In the genomic region with DNA sequence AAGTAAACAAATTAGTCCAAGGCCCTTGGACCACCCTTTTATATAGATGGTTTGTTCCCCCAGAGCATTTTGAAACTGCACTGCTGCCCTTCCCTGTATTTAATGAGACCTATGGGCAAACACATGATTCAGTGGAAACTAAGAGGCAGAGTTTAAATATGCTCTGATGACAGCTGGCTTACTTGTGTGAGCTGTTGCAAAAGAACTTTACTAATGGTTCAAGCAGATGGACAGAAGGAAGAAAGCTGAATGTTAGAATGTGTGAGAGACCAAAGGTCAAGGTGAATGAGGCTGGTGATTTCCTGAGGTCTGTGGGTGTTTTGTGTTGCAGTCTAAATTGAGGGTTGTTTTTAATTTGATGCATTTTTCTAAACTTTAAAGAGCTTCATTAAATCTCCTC, we compare ENCODE assay signal across 17 cellular contexts.
"Had no signal": no experiment of that assay in that cellular context is flagged by ENCODE, and none has a peak within 500 bp of the region (broad histone marks: within the 10 kb centered on the region; RNA-seq: fewer than 3 reads in every experiment).

No MANE protein-coding gene starts in this region.

- H3K4me3 ChIP-seq: esophagus muscularis mucosa, heart left ventricle, lower lobe of right lung, neural progenitor cell, ovary, sigmoid colon, stomach, thoracic aorta had no signal

- H3K9me3 ChIP-seq: esophagus muscularis mucosa, heart left ventricle, lower lobe of right lung, ovary, stomach, thoracic aorta had no signal

- H3K27me3 Mint-ChIP-seq: activated CD4-positive, alpha-beta memory T cell treated with anti-CD3 and anti-CD28 coated beads, Interleukin-2, amount 10 ng/mL, durations not matched to agents 7 days and 5 days; activated T-cell treated with anti-CD3 and anti-CD28 coated beads, Interleukin-2, amount 50 U/mL, for 24 hours; T-cell had no signal

- H3K36me3 ChIP-seq: esophagus muscularis mucosa, heart left ventricle, lower lobe of right lung, neural progenitor cell, ovary, sigmoid colon, stomach, thoracic aorta, WERI-Rb-1 had no signal

- H3K4me3 Mint-ChIP-seq: activated CD4-positive, alpha-beta memory T cell treated with anti-CD3 and anti-CD28 coated beads, Interleukin-2, amount 10 ng/mL, durations not matched to agents 7 days and 5 days; activated T-cell treated with anti-CD3 and anti-CD28 coated beads, Interleukin-2, amount 50 U/mL, for 24 hours; neural progenitor cell; T-cell had no signal

- H3K9me3 Mint-ChIP-seq: activated CD4-positive, alpha-beta memory T cell treated with anti-CD3 and anti-CD28 coated beads, Interleukin-2, amount 10 ng/mL, durations not matched to agents 7 days and 5 days; activated T-cell treated with anti-CD3 and anti-CD28 coated beads, Interleukin-2, amount 50 U/mL, for 24 hours; neural progenitor cell; T-cell had no signal

- ATAC-seq: heart left ventricle, lower lobe of right lung, T-cell had no signal

- H3K36me3 Mint-ChIP-seq: neural progenitor cell, T-cell had no signal

- H3K27me3 ChIP-seq: esophagus muscularis mucosa, heart left ventricle, neural progenitor cell, ovary, sigmoid colon, stomach had no signal

- H3K27ac Mint-ChIP-seq: activated CD4-positive, alpha-beta memory T cell treated with anti-CD3 and anti-CD28 coated beads, Interleukin-2, amount 10 ng/mL, durations not matched to agents 7 days and 5 days; activated T-cell treated with anti-CD3 and anti-CD28 coated beads, Interleukin-2, amount 50 U/mL, for 24 hours; neural progenitor cell; T-cell had no signal

- H3K4me1 ChIP-seq: esophagus muscularis mucosa, heart left ventricle, lower lobe of right lung, neural progenitor cell, sigmoid colon, stomach had no signal

- H3K4me1 Mint-ChIP-seq: activated CD4-positive, alpha-beta memory T cell treated with anti-CD3 and anti-CD28 coated beads, Interleukin-2, amount 10 ng/mL, durations not matched to agents 7 days and 5 days; neural progenitor cell; T-cell had no signal

- H3K9ac ChIP-seq: neural progenitor cell had no signal

- H3K27ac ChIP-seq: esophagus muscularis mucosa, heart left ventricle, lower lobe of right lung, neural progenitor cell, ovary, sigmoid colon, stomach, thoracic aorta, WERI-Rb-1 had no signal

- DNase-seq: activated CD4-positive, alpha-beta memory T cell treated with anti-CD3 and anti-CD28 coated beads, Interleukin-2, amount 10 ng/mL, durations not matched to agents 7 days and 5 days; activated naive CD4-positive, alpha-beta T cell treated with anti-CD3 and anti-CD28 coated beads, Interleukin-2, amount 50 U/mL, for 16 hours; activated T-cell treated with anti-CD3 and anti-CD28 coated beads, Interleukin-2, amount 50 U/mL, for 24 hours; foreskin melanocyte; heart left ventricle; lower lobe of right lung; ovary; sigmoid colon; stimulated activated CD4-positive, alpha-beta T cell treated with anti-CD3 and anti-CD28 coated beads, Interleukin-12 subunit alpha, Interleukin-12 subunit beta, amount 100 ng/mL, for 4 hours; stimulated activated CD4-positive, alpha-beta T cell treated with anti-CD3 and anti-CD28 coated beads, Interleukin-2, amount 100 ng/mL, for 24 hours; stomach; T-cell; T1000; WERI-Rb-1 had no signal
